19 cellular contexts compared by ENCODE assay signal in the genomic region with DNA sequence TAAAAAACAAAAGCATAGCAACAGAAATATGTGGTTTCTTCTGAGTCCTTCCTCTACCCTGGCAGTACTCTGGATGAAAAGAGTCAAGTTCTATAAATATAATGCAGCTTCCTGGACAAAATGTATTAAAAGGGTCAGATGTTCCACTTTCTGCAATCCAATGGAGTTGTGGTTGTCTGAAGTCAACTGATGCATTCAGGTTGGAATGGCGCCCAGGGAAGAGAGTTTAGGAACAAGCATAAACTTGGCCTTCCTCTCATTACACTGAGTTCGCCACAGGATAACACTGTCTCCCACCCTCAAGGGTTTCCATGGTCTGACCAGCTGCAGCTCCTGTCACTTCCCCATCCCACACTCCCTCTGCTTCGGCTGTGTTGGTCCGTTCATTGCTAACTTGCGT.
DNase-seq lines count a peak whose midpoint lies in the region; ATAC-seq and TF ChIP-seq lines count a peak whose summit lies in the region.
"Had no signal": no experiment of that assay in that cellular context is flagged by ENCODE, and none has a peak within 500 bp of the region (broad histone marks: within the 10 kb centered on the region; RNA-seq: fewer than 3 reads in every experiment).

No MANE protein-coding gene starts in this region.

- no peak overlapping the region for H3K27ac ChIP-seq in fibroblast of lung (ENCODE audit: insufficient read depth, low read length)
- H3K27ac ChIP-seq: tibial nerve had no signal

- TF ChIP-seq CTCF in Loucy (conservative IDR thresholded peaks at IDR 0.05; ENCODE audit: low read length) (no peak), fibroblast of lung (conservative IDR thresholded peaks at IDR 0.05 in 1 of 2, IDR thresholded peaks at IDR 0.05 in 1 of 2; ENCODE audit: low read depth in 1 of 2, low read length in 2 of 2) (no peak)

- H3K79me2 ChIP-seq in Loucy (ENCODE audit: insufficient read depth, low read length): peaks cover 82% of the 10 kb centered on the region
- H3K79me2 ChIP-seq in fibroblast of lung (ENCODE audit: control insufficient read depth, insufficient read depth, low read length): no peaks in the 10 kb centered on the region

- peak overlapping the region in 1 of 8 donors; percentile 7 for H3K4me3 Mint-ChIP-seq in naive B cell
- H3K4me3 Mint-ChIP-seq: activated naive CD4-positive, alpha-beta T cell treated with anti-CD3 and anti-CD28 coated beads for 36 hours; WTC11 had no signal

- H3K4me2 ChIP-seq in Loucy (ENCODE audit: low read depth, low read length, poor library complexity, severe bottlenecking): peak overlapping the region; percentile 62
- no peak overlapping the region for H3K4me2 ChIP-seq in fibroblast of lung (ENCODE audit: extremely low read depth, insufficient read depth, low read length)

- H3K4me1 ChIP-seq in Loucy (ENCODE audit: insufficient read depth, low read length, poor library complexity, severe bottlenecking): peaks cover 42% of the 10 kb centered on the region
- no peaks in the 10 kb centered on the region for H3K4me1 ChIP-seq in fibroblast of lung (ENCODE audit: control insufficient read depth, extremely low read depth, insufficient read depth, low read length)

- H3K27me3 Mint-ChIP-seq in naive B cell: no peaks in the 10 kb centered on the region

- peaks cover 31% of the 10 kb centered on the region; the same call in 1 of the 2 replicates for H3K36me3 ChIP-seq in Loucy (ENCODE audit: insufficient read depth, low read length)
- H3K36me3 ChIP-seq in fibroblast of lung (ENCODE audit: control insufficient read depth, insufficient read depth, low read length): no peaks in the 10 kb centered on the region
- H3K36me3 ChIP-seq in H7 (replicated peaks; ENCODE audit: control insufficient read depth, insufficient read depth, low read length): no peaks in the 10 kb centered on the region
- H3K36me3 ChIP-seq: tibial nerve had no signal

- DNase-seq in Ammon's horn (ENCODE audit: low spot score) (peak; percentile 41), fibroblast of lung (ENCODE audit: low read depth in 2 of 2) (peak; percentile 57 to 72), naive B cell (no peak), H7 (no peak), SW480 (ENCODE audit: low spot score) (no peak), SIG-M5 treated with dmso at 0.1 percent for 504 hours (lab: John Stamatoyannopoulos, UW; ENCODE audit: unreplicated experiment) (no peak)
- DNase-seq: ACHN; activated CD8-positive, alpha-beta memory T cell treated with anti-CD3 and anti-CD28 coated beads, Interleukin-2, amount 50 U/mL, for 4 hours; activated naive CD4-positive, alpha-beta T cell treated with anti-CD3 and anti-CD28 coated beads for 36 hours; central memory CD4-positive, alpha-beta T cell; COR-L47; GF-D8; NCI-H1694; NCI-H524; stimulated activated CD4-positive, alpha-beta T cell treated with anti-CD3 and anti-CD28 coated beads, Interleukin-2, amount 100 ng/mL, for 24 hours had no signal

- peak overlapping the region; percentile 41 for H3K4me3 ChIP-seq in Loucy (ENCODE audit: low read length, poor library complexity, severe bottlenecking)
- no peak overlapping the region for H3K4me3 ChIP-seq in fibroblast of lung (replicated peaks in 1 of 4; ENCODE audit: control extremely low read depth in 1 of 4, insufficient read depth in 1 of 4, low read depth in 3 of 4, low read length in 4 of 4)
- no peak overlapping the region for H3K4me3 ChIP-seq in H7 (ENCODE audit: insufficient read depth, low read depth, low read length)
- H3K4me3 ChIP-seq: tibial nerve had no signal

- H3K36me3 Mint-ChIP-seq in naive B cell: peaks cover 12 to 16% of the 10 kb centered on the region in 2 donors
- H3K36me3 Mint-ChIP-seq: WTC11 had no signal

- H2AFZ ChIP-seq in Loucy (ENCODE audit: low read length) (no peak overlapping the region), fibroblast of lung (ENCODE audit: low read length) (no peak overlapping the region)

- no peaks in the 10 kb centered on the region for H4K20me1 ChIP-seq in Loucy (ENCODE audit: insufficient read depth, low read length, poor library complexity, severe bottlenecking)
- H4K20me1 ChIP-seq in fibroblast of lung (ENCODE audit: control insufficient read depth, extremely low read depth, insufficient read depth, low read length): no peaks in the 10 kb centered on the region

- no peaks in the 10 kb centered on the region for H3K9me2 ChIP-seq in Loucy (replicated peaks; ENCODE audit: low read depth, low read length)

- H3K9me3 ChIP-seq in Loucy (ENCODE audit: insufficient read depth, low read depth, low read length): no peaks in the 10 kb centered on the region
- no peaks in the 10 kb centered on the region for H3K9me3 ChIP-seq in fibroblast of lung (ENCODE audit: control insufficient read depth, insufficient read depth, low read depth, low read length)
- H3K9me3 ChIP-seq: tibial nerve had no signal

- no peaks in the 10 kb centered on the region for H3K9me3 Mint-ChIP-seq in naive B cell
- H3K9me3 Mint-ChIP-seq: activated naive CD4-positive, alpha-beta T cell treated with anti-CD3 and anti-CD28 coated beads for 36 hours; WTC11 had no signal

- no peak for ATAC-seq in naive B cell (ENCODE audit: low read depth in 2 of 2)
- no peak for ATAC-seq in GM21447 (IDR thresholded peaks at IDR 0.05; ENCODE audit: unreplicated experiment)
- ATAC-seq: WTC11 had no signal

- peaks cover 2% of the 10 kb centered on the region; the same call in 1 of the 2 replicates for H3F3A ChIP-seq in Loucy (ENCODE audit: low read depth)

- H3K27ac Mint-ChIP-seq in naive B cell: peak overlapping the region in 5 of 6 donors; percentile 34 to 94 (median 76)
- H3K27ac Mint-ChIP-seq: activated naive CD4-positive, alpha-beta T cell treated with anti-CD3 and anti-CD28 coated beads for 36 hours; WTC11 had no signal

- H3K4me1 Mint-ChIP-seq in naive B cell: peaks cover 38 to 70% (median 56%) of the 10 kb centered on the region in 3 donors
- H3K4me1 Mint-ChIP-seq: WTC11 had no signal

- no peaks in the 10 kb centered on the region for H3K27me3 ChIP-seq in Loucy (ENCODE audit: insufficient read depth, low read length, poor library complexity, severe bottlenecking)
- no peaks in the 10 kb centered on the region for H3K27me3 ChIP-seq in fibroblast of lung (ENCODE audit: control insufficient read depth, insufficient read depth, low read length)
- no peaks in the 10 kb centered on the region for H3K27me3 ChIP-seq in H7 (ENCODE audit: control insufficient read depth, insufficient read depth, low read length)
- H3K27me3 ChIP-seq: tibial nerve had no signal

- H3K9ac ChIP-seq in Loucy (ENCODE audit: low read depth, low read length, poor library complexity, severe bottlenecking) (peak overlapping the region; percentile 50), fibroblast of lung (ENCODE audit: insufficient read depth, low read length) (no peak overlapping the region)

Comparison
In these comparisons a context has a peak if more than half of its experiments do, and no peak if none do; other contexts are left out.
1. DNase-seq: peak in Ammon's horn (single experiment) and fibroblast of lung (2 of 2); none in naive B cell (single experiment), H7 (single experiment), SW480 (single experiment) and SIG-M5 treated with dmso at 0.1 percent for 504 hours (single experiment).